In genomic region chr1:43650306-43650941, GRCh38 we compare ENCODE assay signal across 8 cellular contexts. TPM values are rescaled to one million over a fixed set of nuclear protein-coding genes. Genes with fewer than 3 reads are reported as not detected.
A peak's percentile ranks its signal among the peaks of the same experiment; 100 is the strongest.
DNase-seq lines count a peak whose midpoint lies in the region; ATAC-seq, FAIRE-seq and TF ChIP-seq lines count a peak whose summit lies in the region.

No MANE protein-coding gene starts in this region.

- peaks cover 43% of the 10 kb centered on the region for H3K79me2 ChIP-seq in keratinocyte (ENCODE audit: control insufficient read depth, insufficient read depth, low read length)

- peak; percentile 100 for TF ChIP-seq POLR2A in GM18951 (IDR thresholded peaks at IDR 0.05; ENCODE audit: extremely low read depth, insufficient read depth, insufficient read length)

- H3K27me3 ChIP-seq in keratinocyte (ENCODE audit: control insufficient read depth, extremely low read depth, insufficient read depth, low read length), result no peaks in the 10 kb centered on the region

- peaks cover 4% of the 10 kb centered on the region for H3K9me1 ChIP-seq in keratinocyte (ENCODE audit: control insufficient read depth, extremely low read depth, insufficient read depth, low read length)

- peaks cover 10 to 21% of the 10 kb centered on the region in 2 experiments for H3K36me3 ChIP-seq in keratinocyte (ENCODE audit: control insufficient read depth in 2 of 2, extremely low read depth in 1 of 2, insufficient read depth in 2 of 2, low read length in 2 of 2)

- intact Hi-C loops in activated B cell treated with CpG ODN at 0.5 μM for 24 hours (cut with micrococcal nuclease), result loop anchor here (2.0 to 5.0 kb wide), 4 partner anchors 56 to 478 kb away; partner anchors contain the start of genes CFAP57, EBNA1BP2 and ST3GAL3

- H3K4me3 Mint-ChIP-seq in activated B cell treated with CpG ODN at 0.5 μM for 24 hours, result peak overlapping the region; percentile 98

- peak overlapping the region; percentile 92 for H2AFZ ChIP-seq in keratinocyte (ENCODE audit: control insufficient read depth, low read length)

- CTCF ChIA-PET in activated B cell treated with CpG ODN at 0.5 μM for 24 hours (lab: Charles Lee), result interaction anchor here (0.6 to 1.4 kb wide), 3 partner anchors 113 to 424 kb away, joined by 3 to 7 read pairs (median 4); no protein-coding TSS in a partner anchor

- peak overlapping the region; percentile 97 for H3K27ac Mint-ChIP-seq in activated B cell treated with CpG ODN at 0.5 μM for 24 hours

- TF ChIP-seq CTCF in activated B cell treated with CpG ODN at 0.5 μM for 24 hours (IDR thresholded peaks at IDR 0.05), result no peak
- no peak for TF ChIP-seq CTCF in keratinocyte (optimal IDR thresholded peaks at IDR 0.05 in 1 of 3, IDR thresholded peaks at IDR 0.05 in 1 of 3, conservative IDR thresholded peaks at IDR 0.05 in 1 of 3; ENCODE audit: extremely low read depth in 1 of 3, insufficient read depth in 2 of 3, low read length in 3 of 3)

- dilution Hi-C loops in keratinocyte (cut with MboI; ENCODE audit: extremely low pct_ligation_motif_present, low sequenced_read_pairs), result no loop called here

- peaks cover 24% of the 10 kb centered on the region for H3K4me1 ChIP-seq in keratinocyte (ENCODE audit: control insufficient read depth, extremely low read depth, insufficient read depth, low read length)

- no peaks in the 10 kb centered on the region for H3K9me3 Mint-ChIP-seq in activated B cell treated with CpG ODN at 0.5 μM for 24 hours

- peak overlapping the region; percentile 91 for H3K4me2 ChIP-seq in keratinocyte (ENCODE audit: control insufficient read depth, extremely low read depth, insufficient read depth, low read depth, low read length)

- DNase-seq in AG08396 (ENCODE audit: low spot score), result peak; percentile 99
- peak; percentile 96 for DNase-seq in NCI-H2227 treated with DMSO at 0.1 percent for 48 hours (lab: John Stamatoyannopoulos, UW)
- DNase-seq in activated B cell treated with CpG ODN at 0.5 μM for 24 hours, result peak; percentile 82
- peak; percentile 99 for DNase-seq in cerebellar cortex (ENCODE audit: low spot score)
- peak; percentile 89 for DNase-seq in keratinocyte (ENCODE audit: low read depth, low spot score)
- DNase-seq in stimulated activated CD4-positive, alpha-beta T cell treated with anti-CD3 and anti-CD28 coated beads, Interleukin-15, amount 100 ng/mL, for 1 hour (ENCODE audit: low read depth in 1 of 2, low spot score in 1 of 2), result peak; percentile 72 to 75

- H3K9me3 ChIP-seq in keratinocyte (ENCODE audit: control insufficient read depth, low read depth, low read length), result no peaks in the 10 kb centered on the region

- H4K20me1 ChIP-seq in keratinocyte (ENCODE audit: control insufficient read depth, extremely low read depth, insufficient read depth, low read length), result peaks cover 9% of the 10 kb centered on the region

- POLR2A ChIA-PET in activated B cell treated with CpG ODN at 0.5 μM for 24 hours (lab: Charles Lee), result interaction anchor here (0.6 to 3.6 kb wide), 35 partner anchors 10 to 1071 kb away, joined by 3 to 28 read pairs (median 4); partner anchors contain the start of genes ATP6V0B, C1orf50, CDC20 and CFAP57

- peak; percentile 66 for ATAC-seq in HG03175 (IDR thresholded peaks at IDR 0.05; ENCODE audit: unreplicated experiment)
- ATAC-seq in activated B cell treated with CpG ODN at 0.5 μM for 24 hours (ENCODE audit: low read depth), result peak; percentile 75

- H3K9ac ChIP-seq in keratinocyte (ENCODE audit: control insufficient read depth, extremely low read depth, insufficient read depth, low read length), result peak overlapping the region; percentile 95

- FAIRE-seq in keratinocyte (lab: Jason Lieb, UNC), result no peak

- H3K4me3 ChIP-seq in keratinocyte (ENCODE audit: control insufficient read depth in 2 of 3, extremely low read depth in 1 of 3, insufficient read depth in 2 of 3, low read depth in 1 of 3, low read length in 3 of 3), result peak overlapping the region; percentile 58 to 96 (median 89)

- in situ Hi-C loops in GM18951 (cut with MboI; ENCODE audit: low sequenced_read_pairs, unreplicated experiment), result no loop called here

- H3K36me3 Mint-ChIP-seq in activated B cell treated with CpG ODN at 0.5 μM for 24 hours (ENCODE audit: low read depth), result peaks cover 35% of the 10 kb centered on the region

- peaks cover 46% of the 10 kb centered on the region for H3K4me1 Mint-ChIP-seq in activated B cell treated with CpG ODN at 0.5 μM for 24 hours

- peaks cover 2% of the 10 kb centered on the region for H3K27me3 Mint-ChIP-seq in activated B cell treated with CpG ODN at 0.5 μM for 24 hours

- H3K27ac ChIP-seq in keratinocyte (ENCODE audit: control insufficient read depth, insufficient read depth, low read length), result peak overlapping the region; percentile 98

RNA-seq across cellular contexts. Expression of gene KDM4A, which starts 0.5 kb away (rescaled TPM):
- 48.3 and 49.3 TPM in 2 replicates for total RNA-seq in activated B cell treated with CpG ODN at 0.5 μM for 24 hours
- 31.0 to 39.5 TPM (median 31.6 TPM) in 3 replicates for polyA plus RNA-seq in keratinocyte
- polyA plus RNA-seq in keratinocyte (2011; ENCODE audit: low read depth), result 18.0 TPM
- polyA plus RNA-seq in keratinocyte (2011; cell fraction: cytosol; rRNA removed), result 29.4 and 38.4 TPM in 2 replicates
- 78.8 and 82.6 TPM in 2 replicates for polyA plus RNA-seq in keratinocyte (2011; cell fraction: nucleus; rRNA removed)
- polyA plus RNA-seq in keratinocyte (2012; ENCODE audit: low replicate concordance), result 21.4 and 32.0 TPM in 2 replicates
- polyA minus RNA-seq in keratinocyte, result 42.6 to 56.7 TPM (median 45.3 TPM) in 3 replicates
- 19.2 TPM for polyA minus RNA-seq in keratinocyte (2011; cell fraction: cytosol; rRNA and poly(A)+ RNA removed)
- 43.9 and 91.1 TPM in 2 replicates for polyA minus RNA-seq in keratinocyte (2011; cell fraction: nucleus; rRNA and poly(A)+ RNA removed)

RNA-seq across cellular contexts. Expression of gene ST3GAL3, which starts 56.9 kb away (rescaled TPM):
- 23.3 and 24.3 TPM in 2 replicates for total RNA-seq in activated B cell treated with CpG ODN at 0.5 μM for 24 hours
- 8.5 to 14.6 TPM (median 10.0 TPM) in 3 replicates for polyA plus RNA-seq in keratinocyte
- 6.2 TPM for polyA plus RNA-seq in keratinocyte (2011; ENCODE audit: low read depth)
- polyA plus RNA-seq in keratinocyte (2011; cell fraction: cytosol; rRNA removed), result 7.3 and 10.1 TPM in 2 replicates
- polyA plus RNA-seq in keratinocyte (2011; cell fraction: nucleus; rRNA removed), result 26.2 and 31.8 TPM in 2 replicates
- polyA plus RNA-seq in keratinocyte (2012; ENCODE audit: low replicate concordance), result 8.0 and 14.6 TPM in 2 replicates
- 13.2 to 44.4 TPM (median 20.8 TPM) in 3 replicates for polyA minus RNA-seq in keratinocyte
- 15.7 TPM for polyA minus RNA-seq in keratinocyte (2011; cell fraction: cytosol; rRNA and poly(A)+ RNA removed)
- polyA minus RNA-seq in keratinocyte (2011; cell fraction: nucleus; rRNA and poly(A)+ RNA removed), result 13.5 and 20.6 TPM in 2 replicates

Comparison
In these comparisons a context has a peak if more than half of its experiments do, and no peak if none do; other contexts are left out.
1. Peak in every context shown above with its lines: DNase-seq, ATAC-seq, H3K4me3 ChIP-seq and H3K27ac ChIP-seq.